Comparison of ENCODE assay signal across 14 cellular contexts in genomic region chr10:7300327-7300726, GRCh38.
A peak's percentile ranks its signal among the peaks of the same experiment; 100 is the strongest.
DNase-seq lines count a peak whose midpoint lies in the region; ATAC-seq and TF ChIP-seq lines count a peak whose summit lies in the region.
"Had no signal": no experiment of that assay in that cellular context is flagged by ENCODE, and none has a peak within 500 bp of the region (broad histone marks: within the 10 kb centered on the region; RNA-seq: fewer than 3 reads in every experiment).

No MANE protein-coding gene starts in this region.

- H3K4me1 ChIP-seq in sigmoid colon = peaks cover 0 to 39% (median 28%) of the 10 kb centered on the region in 4 donors

- H3K27me3 Mint-ChIP-seq in central memory CD8-positive, alpha-beta T cell = no peaks in the 10 kb centered on the region
- H3K27me3 Mint-ChIP-seq: memory B cell had no signal

- ATAC-seq in Right ventricle myocardium inferior = peak; percentile 30
- ATAC-seq in central memory CD8-positive, alpha-beta T cell (replicated peaks; ENCODE audit: extremely low read depth, poor library complexity, severe bottlenecking) = no peak
- no peak for ATAC-seq in GM19035 (IDR thresholded peaks at IDR 0.05; ENCODE audit: unreplicated experiment)

- 55 to 62% methylated on average over 4 of the region's 4 CpGs for WGBS in sigmoid colon, 2 donors

- TF ChIP-seq POLR2A in sigmoid colon (IDR thresholded peaks at IDR 0.05) = no peak

- H3K9me3 Mint-ChIP-seq in central memory CD8-positive, alpha-beta T cell = no peaks in the 10 kb centered on the region

- TF ChIP-seq EP300 in sigmoid colon (IDR thresholded peaks at IDR 0.05) = no peak

- H3K9me3 ChIP-seq in sigmoid colon = no peaks in the 10 kb centered on the region

- no peak for TF ChIP-seq CTCF in sigmoid colon (IDR thresholded peaks at IDR 0.05)

- DNase-seq in Right ventricle myocardium inferior (ENCODE audit: missing footprints) (no peak), cardiac septum (ENCODE audit: low spot score) (no peak), left kidney (ENCODE audit: low read depth, low spot score) (peak; percentile 88), putamen (ENCODE audit: low spot score) (no peak), NCI-H2029 treated with DMSO at 0.1 percent for 48 hours (lab: John Stamatoyannopoulos, UW) (no peak), sigmoid colon (no peak)
- DNase-seq in central memory CD8-positive, alpha-beta T cell (ENCODE audit: low spot score in 2 of 2) = no peak
- DNase-seq: activated CD4-positive, alpha-beta T cell treated with anti-CD3 and anti-CD28 coated beads, Interleukin-2, amount 50 U/mL, for 4 hours; activated effector memory CD4-positive, alpha-beta T cell treated with anti-CD3 and anti-CD28 coated beads, Interleukin-2, amount 50 U/mL, for 16 hours; brain microvascular endothelial cell; head of caudate nucleus; occipital lobe had no signal

- intact Hi-C loops in Right ventricle myocardium inferior (cut with DNase I) (no loop called here), cardiac septum (cut with DNase I) (no loop called here), sigmoid colon (cut with DNase I) (loop anchor here (5.0 kb wide), 1 partner anchor 38 kb away; no protein-coding TSS in a partner anchor)

- H3K27ac Mint-ChIP-seq in central memory CD8-positive, alpha-beta T cell (ENCODE audit: low read depth) = peak overlapping the region; percentile 36
- H3K27ac Mint-ChIP-seq: memory B cell had no signal

- H3K4me3 ChIP-seq in sigmoid colon = no peak overlapping the region

- H3K36me3 Mint-ChIP-seq in central memory CD8-positive, alpha-beta T cell (ENCODE audit: insufficient read depth) = peaks cover 5% of the 10 kb centered on the region

- peak overlapping the region in 2 of 4 donors; percentile 9 to 19 for H3K27ac ChIP-seq in sigmoid colon
- H3K27ac ChIP-seq: brain microvascular endothelial cell had no signal

- no peak overlapping the region for H3K4me3 Mint-ChIP-seq in central memory CD8-positive, alpha-beta T cell
- H3K4me3 Mint-ChIP-seq: memory B cell had no signal

- no peaks in the 10 kb centered on the region for H3K36me3 ChIP-seq in sigmoid colon
- H3K36me3 ChIP-seq: brain microvascular endothelial cell had no signal

- peaks cover 84% of the 10 kb centered on the region for H3K4me1 Mint-ChIP-seq in central memory CD8-positive, alpha-beta T cell

- H3K27me3 ChIP-seq in sigmoid colon = no peaks in the 10 kb centered on the region
- H3K27me3 ChIP-seq: brain microvascular endothelial cell had no signal
